Comparison of ENCODE assay signal across 11 cellular contexts in the genomic region with DNA sequence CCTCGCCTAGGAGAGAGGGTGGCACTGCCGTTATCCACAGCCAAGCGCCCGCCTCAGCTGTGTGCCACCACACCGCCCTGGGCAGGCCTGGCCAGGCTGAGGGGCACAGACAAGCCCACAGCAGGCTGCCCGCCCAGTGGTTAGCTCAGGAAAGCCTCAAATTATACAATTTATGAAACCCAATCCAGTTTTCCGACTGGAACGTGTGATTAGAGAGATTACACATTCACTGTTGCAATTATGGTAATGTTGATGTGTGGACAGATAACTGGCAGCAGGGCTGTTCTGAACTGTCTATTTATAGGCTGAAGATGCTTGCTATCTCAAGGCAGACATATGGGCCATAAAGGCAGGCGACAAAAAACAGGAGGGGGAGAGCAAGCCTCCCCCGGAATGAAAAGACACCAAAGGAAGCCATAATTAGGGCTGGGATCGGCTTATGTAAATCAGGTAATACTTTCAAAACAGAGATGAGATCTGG.
DNase-seq lines count a peak whose midpoint lies in the region; ATAC-seq lines count a peak whose summit lies in the region.
"Had no signal": no experiment of that assay in that cellular context is flagged by ENCODE, and none has a peak within 500 bp of the region (broad histone marks: within the 10 kb centered on the region; RNA-seq: fewer than 3 reads in every experiment).

No MANE protein-coding gene starts in this region.

- CTCF ChIA-PET in activated CD4-positive, alpha-beta memory T cell treated with anti-CD3 and anti-CD28 coated beads, Interleukin-2, amount 10 ng/mL, durations not matched to agents 7 days and 5 days (lab: Charles Lee), result no interaction called here

- DNase-seq in D341Med (ENCODE audit: low spot score), result peak; percentile 82
- peak; percentile 84 for DNase-seq in NCI-H1694 treated with DMSO at 0.1 percent for 48 hours (lab: John Stamatoyannopoulos, UW)
- peak; percentile 71 for DNase-seq in SK-N-DZ (ENCODE audit: low spot score)
- DNase-seq in iris pigment epithelial cell (ENCODE audit: low read depth), result peak; percentile 30
- no peak for DNase-seq in stimulated activated naive B cell treated with anti-CD40 and anti-IgM and Interleukin-4, amounts not matched to agents 10 μg/mL and 1 μg/mL and 100 μg/mL, for 72 hours
- no peak for DNase-seq in activated CD4-positive, alpha-beta memory T cell treated with anti-CD3 and anti-CD28 coated beads, Interleukin-2, amount 10 ng/mL, durations not matched to agents 7 days and 5 days
- no peak for DNase-seq in dermis blood vessel endothelial cell
- no peak for DNase-seq in stimulated activated naive CD8-positive, alpha-beta T cell treated with anti-CD3 and anti-CD28 coated beads, Interleukin-15, Interleukin-2, amounts not matched to agents 100 U/mL and 50 U/mL, for 24 hours
- DNase-seq: EL; left ventricle myocardium superior; stimulated activated CD4-positive, alpha-beta T cell treated with anti-CD3 and anti-CD28 coated beads, Interleukin-4, amount 100 ng/mL, for 4 hours had no signal

- peaks cover 17 to 28% of the 10 kb centered on the region in 2 donors for H3K4me1 Mint-ChIP-seq in stimulated activated naive B cell treated with anti-CD40 and anti-IgM and Interleukin-4, amounts not matched to agents 10 μg/mL and 1 μg/mL and 100 μg/mL, for 72 hours
- peaks cover 10% of the 10 kb centered on the region for H3K4me1 Mint-ChIP-seq in activated CD4-positive, alpha-beta memory T cell treated with anti-CD3 and anti-CD28 coated beads, Interleukin-2, amount 10 ng/mL, durations not matched to agents 7 days and 5 days

- H3K4me3 Mint-ChIP-seq in stimulated activated naive B cell treated with anti-CD40 and anti-IgM and Interleukin-4, amounts not matched to agents 10 μg/mL and 1 μg/mL and 100 μg/mL, for 72 hours, result no peak overlapping the region
- no peak overlapping the region for H3K4me3 Mint-ChIP-seq in activated CD4-positive, alpha-beta memory T cell treated with anti-CD3 and anti-CD28 coated beads, Interleukin-2, amount 10 ng/mL, durations not matched to agents 7 days and 5 days

- ATAC-seq in stimulated activated naive B cell treated with anti-CD40 and anti-IgM and Interleukin-4, amounts not matched to agents 10 μg/mL and 1 μg/mL and 100 μg/mL, for 72 hours (replicated peaks), result no peak
- no peak for ATAC-seq in stimulated activated naive CD8-positive, alpha-beta T cell treated with anti-CD3 and anti-CD28 coated beads, Interleukin-15, Interleukin-2, amounts not matched to agents 100 U/mL and 50 U/mL, for 24 hours
- ATAC-seq: left ventricle myocardium superior had no signal

- no peaks in the 10 kb centered on the region for H3K36me3 Mint-ChIP-seq in stimulated activated naive B cell treated with anti-CD40 and anti-IgM and Interleukin-4, amounts not matched to agents 10 μg/mL and 1 μg/mL and 100 μg/mL, for 72 hours
- no peaks in the 10 kb centered on the region for H3K36me3 Mint-ChIP-seq in activated CD4-positive, alpha-beta memory T cell treated with anti-CD3 and anti-CD28 coated beads, Interleukin-2, amount 10 ng/mL, durations not matched to agents 7 days and 5 days (ENCODE audit: low read depth)

- no peak overlapping the region for H3K27ac Mint-ChIP-seq in stimulated activated naive B cell treated with anti-CD40 and anti-IgM and Interleukin-4, amounts not matched to agents 10 μg/mL and 1 μg/mL and 100 μg/mL, for 72 hours
- H3K27ac Mint-ChIP-seq in activated CD4-positive, alpha-beta memory T cell treated with anti-CD3 and anti-CD28 coated beads, Interleukin-2, amount 10 ng/mL, durations not matched to agents 7 days and 5 days, result no peak overlapping the region

- POLR2A ChIA-PET in activated CD4-positive, alpha-beta memory T cell treated with anti-CD3 and anti-CD28 coated beads, Interleukin-2, amount 10 ng/mL, durations not matched to agents 7 days and 5 days (lab: Charles Lee), result no interaction called here

- H3K27me3 Mint-ChIP-seq in stimulated activated naive B cell treated with anti-CD40 and anti-IgM and Interleukin-4, amounts not matched to agents 10 μg/mL and 1 μg/mL and 100 μg/mL, for 72 hours, result peaks cover 12 to 40% of the 10 kb centered on the region in 2 donors
- peaks cover 8% of the 10 kb centered on the region for H3K27me3 Mint-ChIP-seq in activated CD4-positive, alpha-beta memory T cell treated with anti-CD3 and anti-CD28 coated beads, Interleukin-2, amount 10 ng/mL, durations not matched to agents 7 days and 5 days

- H3K9me3 Mint-ChIP-seq in stimulated activated naive B cell treated with anti-CD40 and anti-IgM and Interleukin-4, amounts not matched to agents 10 μg/mL and 1 μg/mL and 100 μg/mL, for 72 hours, result no peaks in the 10 kb centered on the region
- H3K9me3 Mint-ChIP-seq in activated CD4-positive, alpha-beta memory T cell treated with anti-CD3 and anti-CD28 coated beads, Interleukin-2, amount 10 ng/mL, durations not matched to agents 7 days and 5 days, result no peaks in the 10 kb centered on the region

Comparison
In these comparisons a context has a peak if more than half of its experiments do, and no peak if none do; other contexts are left out.
1. DNase-seq: peak in D341Med (single experiment), NCI-H1694 treated with DMSO at 0.1 percent for 48 hours (single experiment), SK-N-DZ (single experiment) and iris pigment epithelial cell (single experiment); none in stimulated activated naive B cell treated with anti-CD40 and anti-IgM and Interleukin-4, amounts not matched to agents 10 μg/mL and 1 μg/mL and 100 μg/mL, for 72 hours (single experiment), activated CD4-positive, alpha-beta memory T cell treated with anti-CD3 and anti-CD28 coated beads, Interleukin-2, amount 10 ng/mL, durations not matched to agents 7 days and 5 days (single experiment), dermis blood vessel endothelial cell (single experiment) and stimulated activated naive CD8-positive, alpha-beta T cell treated with anti-CD3 and anti-CD28 coated beads, Interleukin-15, Interleukin-2, amounts not matched to agents 100 U/mL and 50 U/mL, for 24 hours (single experiment).